ENCODE assay signal across 8 cellular contexts in genomic region chr11:100687630-100688395, GRCh38. TPM values are rescaled to one million over a fixed set of nuclear protein-coding genes. Genes with fewer than 3 reads are reported as not detected.
DNase-seq lines count a peak whose midpoint lies in the region; ATAC-seq and TF ChIP-seq lines count a peak whose summit lies in the region.

No MANE protein-coding gene starts in this region.

- H3K27me3 ChIP-seq in kidney epithelial cell (ENCODE audit: control insufficient read depth, insufficient read depth, low read length) = no peaks in the 10 kb centered on the region

- H3K4me3 ChIP-seq in kidney epithelial cell (ENCODE audit: low read depth, low read length) = peak overlapping the region; percentile 87

- H3K27me3 Mint-ChIP-seq in chondrocyte (ENCODE audit: low read depth) = no peaks in the 10 kb centered on the region

- peak overlapping the region; percentile 94 for H3K27ac Mint-ChIP-seq in chondrocyte (ENCODE audit: unreplicated experiment)

- no peaks in the 10 kb centered on the region for H3K36me3 Mint-ChIP-seq in chondrocyte (ENCODE audit: low read depth)

- H3K9me3 Mint-ChIP-seq in chondrocyte (ENCODE audit: low read depth) = no peaks in the 10 kb centered on the region

- peaks cover 51% of the 10 kb centered on the region for H3K4me1 Mint-ChIP-seq in chondrocyte (ENCODE audit: low read depth)

- ATAC-seq in GM21360 (IDR thresholded peaks at IDR 0.05; ENCODE audit: unreplicated experiment) (peak; percentile 60), HG03571 (IDR thresholded peaks at IDR 0.05; ENCODE audit: unreplicated experiment) (peak; percentile 67)

- TF ChIP-seq CTCF in chondrocyte (IDR thresholded peaks at IDR 0.05) (peak; percentile 88), kidney epithelial cell (IDR thresholded peaks at IDR 0.05; ENCODE audit: insufficient read depth, low read length, poor library complexity, severe bottlenecking) (peak; percentile 76)

- DNase-seq in ELF-1 (ENCODE audit: low read depth, low spot score) (peak; percentile 86), SHP77 (lab: John Stamatoyannopoulos, UW) (peak; percentile 61 to 69), chondrocyte (ENCODE audit: low spot score) (no peak), kidney epithelial cell (ENCODE audit: low read depth) (peak; percentile 73), NCI-H510A treated with DMSO at 0.1 percent for 48 hours (lab: John Stamatoyannopoulos, UW) (no peak)
- DNase-seq in stimulated activated CD8-positive, alpha-beta memory T cell treated with anti-CD3 and anti-CD28 coated beads, Interleukin-4, amount 100 ng/mL, for 48 hours = peak; percentile 31

- no peaks in the 10 kb centered on the region for H3K36me3 ChIP-seq in kidney epithelial cell (ENCODE audit: control insufficient read depth, insufficient read depth, low read length)

- H3K4me3 Mint-ChIP-seq in chondrocyte (ENCODE audit: unreplicated experiment) = peak overlapping the region; percentile 96

RNA-seq across cellular contexts. Expression of gene ARHGAP42, which starts 0.7 kb away (rescaled TPM):
- total RNA-seq in chondrocyte (15.0 to 16.1 TPM (median 15.1 TPM) in 3 replicates), kidney epithelial cell (23.3 and 27.9 TPM in 2 replicates)

Comparison
In these comparisons a context has a peak if more than half of its experiments do, and no peak if none do; other contexts are left out.
1. DNase-seq: peak in ELF-1 (single experiment), SHP77 (2 of 2), kidney epithelial cell (single experiment) and stimulated activated CD8-positive, alpha-beta memory T cell treated with anti-CD3 and anti-CD28 coated beads, Interleukin-4, amount 100 ng/mL, for 48 hours (single experiment); none in chondrocyte (single experiment) and NCI-H510A treated with DMSO at 0.1 percent for 48 hours (single experiment).